22 cellular contexts compared by ENCODE assay signal in genomic region chr4:145440292-145441007, GRCh38. TPM values are rescaled to one million over a fixed set of nuclear protein-coding genes. Genes with fewer than 3 reads are reported as not detected.
A peak's percentile ranks its signal among the peaks of the same experiment; 100 is the strongest.
DNase-seq lines count a peak whose midpoint lies in the region; ATAC-seq and TF ChIP-seq lines count a peak whose summit lies in the region.
"Had no signal": no experiment of that assay in that cellular context is flagged by ENCODE, and none has a peak within 500 bp of the region (broad histone marks: within the 10 kb centered on the region; RNA-seq: fewer than 3 reads in every experiment).

No MANE protein-coding gene starts in this region.

- H3K4me2 ChIP-seq in PC-3 (ENCODE audit: low read length) (no peak overlapping the region), hepatocyte (no peak overlapping the region), osteoblast (ENCODE audit: insufficient read depth, low read length) (no peak overlapping the region)
- H3K4me2 ChIP-seq: BLaER1 treated with 17β-estradiol and CSF1 and Interleukin-3, amounts not matched to agents 10 nM and 100 nM; SK-N-SH had no signal

- BruUV-seq in PC-3 (replicated peaks; lab: Mats Ljungman, UMichigan) = no TSS peak

- H4K20me1 ChIP-seq in PC-3 (ENCODE audit: low read length) = no peaks in the 10 kb centered on the region
- no peaks in the 10 kb centered on the region for H4K20me1 ChIP-seq in hepatocyte (ENCODE audit: insufficient read depth, poor library complexity, severe bottlenecking)
- H4K20me1 ChIP-seq in osteoblast (ENCODE audit: insufficient read depth, low read length) = no peaks in the 10 kb centered on the region
- H4K20me1 ChIP-seq: BLaER1 treated with 17β-estradiol and CSF1 and Interleukin-3, amounts not matched to agents 10 nM and 100 nM had no signal

- no peak overlapping the region for H3K27ac Mint-ChIP-seq in glutamatergic neuron (ENCODE audit: unreplicated experiment)
- H3K27ac Mint-ChIP-seq in activated T-helper 1 cell treated with anti-CD3 and anti-CD28 coated beads, Interleukin-12 subunit alpha, Interleukin-12 subunit beta, Interleukin-2, Interleukin-4 antibody, amounts not matched to agents 30 ng/mL and 10 ng/mL and 1 ng/mL, durations not matched to agents 14 hours and 24 hours and 36 hours = no peak overlapping the region
- H3K27ac Mint-ChIP-seq: CD4-positive, alpha-beta memory T cell; HFFc6 had no signal

- H3K9me2 ChIP-seq in PC-3 (replicated peaks; ENCODE audit: low read length) (no peaks in the 10 kb centered on the region), hepatocyte (replicated peaks; ENCODE audit: insufficient read depth) (no peaks in the 10 kb centered on the region)
- H3K9me2 ChIP-seq: SK-N-SH had no signal

- WGBS in hepatocyte (ENCODE audit: low lambda C conversion rate, missing lambda C conversion rate) = 52% methylated on average over 5 of the region's 5 CpGs

- no peaks in the 10 kb centered on the region for H3K4me1 Mint-ChIP-seq in glutamatergic neuron (ENCODE audit: low read depth, unreplicated experiment)
- H3K4me1 Mint-ChIP-seq in activated T-helper 1 cell treated with anti-CD3 and anti-CD28 coated beads, Interleukin-12 subunit alpha, Interleukin-12 subunit beta, Interleukin-2, Interleukin-4 antibody, amounts not matched to agents 30 ng/mL and 10 ng/mL and 1 ng/mL, durations not matched to agents 14 hours and 24 hours and 36 hours (ENCODE audit: low read depth) = no peaks in the 10 kb centered on the region
- H3K4me1 Mint-ChIP-seq: CD4-positive, alpha-beta memory T cell had no signal

- H3K27me3 ChIP-seq in PC-3 (ENCODE audit: low read length) = no peaks in the 10 kb centered on the region
- no peaks in the 10 kb centered on the region for H3K27me3 ChIP-seq in hepatocyte
- no peaks in the 10 kb centered on the region for H3K27me3 ChIP-seq in osteoblast (ENCODE audit: insufficient read depth, low read length)
- H3K27me3 ChIP-seq: BLaER1 treated with 17β-estradiol and CSF1 and Interleukin-3, amounts not matched to agents 10 nM and 100 nM had no signal

- H3K4me1 ChIP-seq in HEK293 (ENCODE audit: control insufficient read depth, insufficient read depth, low read length) (no peaks in the 10 kb centered on the region), PC-3 (ENCODE audit: insufficient read depth, low read length) (peaks cover 17% of the 10 kb centered on the region), hepatocyte (ENCODE audit: insufficient read depth) (no peaks in the 10 kb centered on the region), osteoblast (ENCODE audit: insufficient read depth, low read length) (no peaks in the 10 kb centered on the region)
- H3K4me1 ChIP-seq: BLaER1 treated with 17β-estradiol and CSF1 and Interleukin-3, amounts not matched to agents 10 nM and 100 nM; Caco-2 had no signal

- no peaks in the 10 kb centered on the region for H3K9me3 Mint-ChIP-seq in glutamatergic neuron (ENCODE audit: unreplicated experiment)
- H3K9me3 Mint-ChIP-seq in activated T-helper 1 cell treated with anti-CD3 and anti-CD28 coated beads, Interleukin-12 subunit alpha, Interleukin-12 subunit beta, Interleukin-2, Interleukin-4 antibody, amounts not matched to agents 30 ng/mL and 10 ng/mL and 1 ng/mL, durations not matched to agents 14 hours and 24 hours and 36 hours = no peaks in the 10 kb centered on the region
- H3K9me3 Mint-ChIP-seq: HFFc6 had no signal

- no peak overlapping the region for H3K4me3 Mint-ChIP-seq in glutamatergic neuron (ENCODE audit: unreplicated experiment)
- H3K4me3 Mint-ChIP-seq in activated T-helper 1 cell treated with anti-CD3 and anti-CD28 coated beads, Interleukin-12 subunit alpha, Interleukin-12 subunit beta, Interleukin-2, Interleukin-4 antibody, amounts not matched to agents 30 ng/mL and 10 ng/mL and 1 ng/mL, durations not matched to agents 14 hours and 24 hours and 36 hours = no peak overlapping the region
- H3K4me3 Mint-ChIP-seq: CD4-positive, alpha-beta memory T cell; HFFc6 had no signal

- POLR2A ChIA-PET in HEK293 (lab: Yijun Ruan, JAX) (no interaction called here), PC-3 (lab: Charles Lee; ENCODE audit: unreplicated experiment) (no interaction called here)

- no peak overlapping the region for H3K27ac ChIP-seq in HEK293 (ENCODE audit: extremely low read depth, low read depth, low read length)
- no peak overlapping the region for H3K27ac ChIP-seq in PC-3 (ENCODE audit: low read length)
- H3K27ac ChIP-seq in hepatocyte = no peak overlapping the region
- no peak overlapping the region for H3K27ac ChIP-seq in osteoblast (ENCODE audit: low read depth, low read length)
- H3K27ac ChIP-seq: BLaER1 treated with 17β-estradiol and CSF1 and Interleukin-3, amounts not matched to agents 10 nM and 100 nM had no signal

- no peaks in the 10 kb centered on the region for H3F3A ChIP-seq in PC-3 (ENCODE audit: low read length, unreplicated experiment)

- no peaks in the 10 kb centered on the region for H3K36me3 Mint-ChIP-seq in glutamatergic neuron (ENCODE audit: unreplicated experiment)
- H3K36me3 Mint-ChIP-seq in activated T-helper 1 cell treated with anti-CD3 and anti-CD28 coated beads, Interleukin-12 subunit alpha, Interleukin-12 subunit beta, Interleukin-2, Interleukin-4 antibody, amounts not matched to agents 30 ng/mL and 10 ng/mL and 1 ng/mL, durations not matched to agents 14 hours and 24 hours and 36 hours (ENCODE audit: low read depth) = no peaks in the 10 kb centered on the region
- H3K36me3 Mint-ChIP-seq: CD4-positive, alpha-beta memory T cell had no signal

- intact Hi-C loops in PC-3 (cut with micrococcal nuclease) = no loop called here
- intact Hi-C loops in activated T-helper 1 cell treated with anti-CD3 and anti-CD28 coated beads, Interleukin-12 subunit alpha, Interleukin-12 subunit beta, Interleukin-2, Interleukin-4 antibody, amounts not matched to agents 30 ng/mL and 10 ng/mL and 1 ng/mL, durations not matched to agents 14 hours and 24 hours and 36 hours (cut with micrococcal nuclease) = no loop called here

- H3K27me3 Mint-ChIP-seq in glutamatergic neuron (ENCODE audit: unreplicated experiment) = no peaks in the 10 kb centered on the region
- peaks cover 4% of the 10 kb centered on the region for H3K27me3 Mint-ChIP-seq in activated T-helper 1 cell treated with anti-CD3 and anti-CD28 coated beads, Interleukin-12 subunit alpha, Interleukin-12 subunit beta, Interleukin-2, Interleukin-4 antibody, amounts not matched to agents 30 ng/mL and 10 ng/mL and 1 ng/mL, durations not matched to agents 14 hours and 24 hours and 36 hours (ENCODE audit: insufficient read depth)

- CTCF ChIA-PET in HEK293 (lab: Yijun Ruan, JAX) (interaction anchor here (0.6 kb wide), 1 partner anchor 244 kb away, joined by 5 read pairs; no protein-coding TSS in a partner anchor), PC-3 (lab: Charles Lee) (no interaction called here)

- H3K4me3 ChIP-seq in HEK293 (ENCODE audit: low read depth, low read length) (no peak overlapping the region), PC-3 (ENCODE audit: low read length) (no peak overlapping the region), hepatocyte (no peak overlapping the region), osteoblast (ENCODE audit: insufficient read depth, low read length) (no peak overlapping the region)
- H3K4me3 ChIP-seq: BLaER1 treated with 17β-estradiol and CSF1 and Interleukin-3, amounts not matched to agents 10 nM and 100 nM; GM12878 had no signal

- ATAC-seq in PC-3 = peak; percentile 86
- ATAC-seq in GM21423 (IDR thresholded peaks at IDR 0.05; ENCODE audit: unreplicated experiment) = no peak
- ATAC-seq: GM12878 had no signal

- H3K79me2 ChIP-seq in PC-3 (ENCODE audit: low read length) (no peaks in the 10 kb centered on the region), hepatocyte (no peaks in the 10 kb centered on the region), osteoblast (ENCODE audit: insufficient read depth, low read length) (no peaks in the 10 kb centered on the region)

- H3K36me3 ChIP-seq in HEK293 (ENCODE audit: control insufficient read depth in 2 of 2, insufficient read depth in 1 of 2, low read length in 2 of 2) (no peaks in the 10 kb centered on the region), PC-3 (ENCODE audit: low read depth, low read length) (no peaks in the 10 kb centered on the region), hepatocyte (replicated peaks; ENCODE audit: insufficient read depth, low read depth) (no peaks in the 10 kb centered on the region), osteoblast (ENCODE audit: insufficient read depth, low read length) (no peaks in the 10 kb centered on the region)
- H3K36me3 ChIP-seq: BLaER1 treated with 17β-estradiol and CSF1 and Interleukin-3, amounts not matched to agents 10 nM and 100 nM had no signal

- DNase-seq in PC-3 (peak; percentile 63), hepatocyte (ENCODE audit: low spot score) (peak; percentile 14), osteoblast (ENCODE audit: insufficient read length, low spot score, missing footprints) (peak; percentile 17), glutamatergic neuron (no peak)
- DNase-seq in activated naive CD4-positive, alpha-beta T cell treated with anti-CD3 and anti-CD28 coated beads, Interleukin-2, amount 50 U/mL, for 16 hours = no peak
- DNase-seq in activated T-helper 1 cell treated with anti-CD3 and anti-CD28 coated beads, Interleukin-12 subunit alpha, Interleukin-12 subunit beta, Interleukin-2, Interleukin-4 antibody, amounts not matched to agents 30 ng/mL and 10 ng/mL and 1 ng/mL, durations not matched to agents 14 hours and 24 hours and 36 hours (ENCODE audit: low spot score) = no peak
- DNase-seq: Caco-2; CD4-positive, alpha-beta memory T cell; DMS 273 treated with DMSO at 0.1 percent for 48 hours; DMS79 treated with DMSO at 0.1 percent for 48 hours; HFFc6; KG1; NCI-H1694; NCI-H2081; NCI-H2171; NCI-H524 treated with DMSO at 0.1 percent for 48 hours; SHP77 treated with DMSO at 0.1 percent for 48 hours; SK-N-SH had no signal

- TF ChIP-seq CTCF in HEK293 (tag by site-specific recombination; IDR thresholded peaks at IDR 0.05) (no peak), PC-3 (conservative IDR thresholded peaks at IDR 0.05; ENCODE audit: low read depth, low read length) (no peak), hepatocyte (IDR thresholded peaks at IDR 0.05; ENCODE audit: poor library complexity) (no peak), osteoblast (IDR thresholded peaks at IDR 0.05; ENCODE audit: extremely low read depth, low read depth, low read length) (no peak), glutamatergic neuron (IDR thresholded peaks at IDR 0.05; ENCODE audit: partially characterized antibody, unreplicated experiment) (no peak)

- H3K9me3 ChIP-seq in HEK293 (ENCODE audit: control insufficient read depth, insufficient read depth, low read depth, low read length) (no peaks in the 10 kb centered on the region), PC-3 (ENCODE audit: low read length) (no peaks in the 10 kb centered on the region), hepatocyte (ENCODE audit: low read depth) (no peaks in the 10 kb centered on the region), osteoblast (ENCODE audit: low read depth, low read length) (no peaks in the 10 kb centered on the region)
- H3K9me3 ChIP-seq: Caco-2, SK-N-SH had no signal

- H3K9ac ChIP-seq in PC-3 (ENCODE audit: low read length) = no peak overlapping the region
- H3K9ac ChIP-seq: BLaER1 treated with 17β-estradiol and CSF1 and Interleukin-3, amounts not matched to agents 10 nM and 100 nM; SK-N-SH had no signal

- H2AFZ ChIP-seq in PC-3 (ENCODE audit: low read length) (no peak overlapping the region), hepatocyte (no peak overlapping the region), osteoblast (ENCODE audit: low read length) (no peak overlapping the region)

RNA-seq across cellular contexts. Expression of gene SMAD1, which starts 41.2 kb away (rescaled TPM):
- total RNA-seq in PC-3 (2014; rRNA removed) = 13.3 and 14.8 TPM in 2 replicates
- 21.2 and 24.1 TPM in 2 replicates for total RNA-seq in hepatocyte
- polyA plus RNA-seq in hepatocyte = 10.5 and 18.1 TPM in 2 replicates
- total RNA-seq in osteoblast = 30.4 and 33.0 TPM in 2 replicates
- total RNA-seq in glutamatergic neuron (ENCODE audit: unreplicated experiment) = 57.5 TPM
- 3.1 and 3.2 TPM in 2 replicates for total RNA-seq in activated T-helper 1 cell treated with anti-CD3 and anti-CD28 coated beads, Interleukin-12 subunit alpha, Interleukin-12 subunit beta, Interleukin-2, Interleukin-4 antibody, amounts not matched to agents 30 ng/mL and 10 ng/mL and 1 ng/mL, durations not matched to agents 14 hours and 24 hours and 36 hours

Comparison
In these comparisons a context has a peak if more than half of its experiments do, and no peak if none do; other contexts are left out.
1. DNase-seq: peak in PC-3 (single experiment), hepatocyte (single experiment) and osteoblast (single experiment); none in glutamatergic neuron (single experiment), activated naive CD4-positive, alpha-beta T cell treated with anti-CD3 and anti-CD28 coated beads, Interleukin-2, amount 50 U/mL, for 16 hours (single experiment) and activated T-helper 1 cell treated with anti-CD3 and anti-CD28 coated beads, Interleukin-12 subunit alpha, Interleukin-12 subunit beta, Interleukin-2, Interleukin-4 antibody, amounts not matched to agents 30 ng/mL and 10 ng/mL and 1 ng/mL, durations not matched to agents 14 hours and 24 hours and 36 hours (single experiment).